Comparison of ENCODE assay signal across 17 cellular contexts in the genomic region with DNA sequence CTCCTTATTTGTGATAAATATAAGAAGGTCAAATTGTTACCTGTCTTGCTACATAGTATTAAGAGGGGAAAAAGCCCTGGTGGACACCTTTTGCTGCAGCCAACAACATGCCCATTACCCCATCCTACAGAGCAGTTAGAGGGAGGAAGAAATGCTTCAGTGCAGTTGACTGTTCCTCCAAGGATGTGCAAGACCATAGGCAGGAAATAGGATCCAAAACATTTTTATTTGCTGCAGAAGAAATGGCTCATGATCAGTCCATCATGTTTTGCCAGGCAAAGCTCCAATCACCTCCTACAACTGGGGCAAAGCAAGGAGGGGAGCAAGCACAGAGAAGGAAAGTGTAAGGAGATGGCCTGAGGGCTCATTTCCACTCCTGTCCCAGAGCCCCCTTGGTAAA.
DNase-seq lines count a peak whose midpoint lies in the region; ATAC-seq, FAIRE-seq and TF ChIP-seq lines count a peak whose summit lies in the region.
"Had no signal": no experiment of that assay in that cellular context is flagged by ENCODE, and none has a peak within 500 bp of the region (broad histone marks: within the 10 kb centered on the region; RNA-seq: fewer than 3 reads in every experiment).

No MANE protein-coding gene starts in this region.

- H3K36me3 Mint-ChIP-seq in GM23338 (ENCODE audit: low read depth) = peaks cover 7% of the 10 kb centered on the region; the same call in 2 of the 3 replicates

- ATAC-seq in GM23338 (no peak), K562 (peak; percentile 44), GM19397 (IDR thresholded peaks at IDR 0.05; ENCODE audit: unreplicated experiment) (no peak), HG03196 (IDR thresholded peaks at IDR 0.05; ENCODE audit: unreplicated experiment) (no peak)

- H3K9ac ChIP-seq in K562 (ENCODE audit: insufficient read depth in 1 of 2, low read depth in 2 of 2, low read length in 2 of 2) = peak overlapping the region in 1 of 2 experiments; percentile 66; a peak in 2 of 4 replicates
- H3K9ac ChIP-seq: BLaER1 had no signal

- H3K9me1 ChIP-seq in K562 (ENCODE audit: control insufficient read depth, insufficient read depth, low read length) = no peaks in the 10 kb centered on the region

- CTCF ChIA-PET in K562 (lab: Yijun Ruan, JAX; ENCODE audit: low intra/inter-chr PET ratio) = no interaction called here

- peak overlapping the region; percentile 46; the same call in 1 of the 2 replicates for H3K4me3 ChIP-seq in GM23338
- H3K4me3 ChIP-seq in K562 = 0 out of 2 replicates have a peak overlapping the region, but pooled peaks have one; percentile 6
- no peak overlapping the region for H3K4me3 ChIP-seq in hepatocyte
- H3K4me3 ChIP-seq in suprapubic skin = no peak overlapping the region
- H3K4me3 ChIP-seq: BLaER1, spleen had no signal

- no peak for TF ChIP-seq CTCF in GM23338 (conservative IDR thresholded peaks at IDR 0.05; ENCODE audit: low read depth in 2 of 2)
- no peak for TF ChIP-seq CTCF in K562 (IDR thresholded peaks at IDR 0.05 in 2 of 3, conservative IDR thresholded peaks at IDR 0.05 in 1 of 3; ENCODE audit: insufficient read depth in 2 of 3, low read depth in 1 of 3, low read length in 3 of 3)
- no peak for TF ChIP-seq CTCF in hepatocyte (IDR thresholded peaks at IDR 0.05; ENCODE audit: poor library complexity)
- no peak for TF ChIP-seq CTCF in suprapubic skin (IDR thresholded peaks at IDR 0.05)

- peaks cover 7% of the 10 kb centered on the region for H3K4me1 Mint-ChIP-seq in GM23338

- in situ Hi-C loops in K562 (cut with MboI) = no loop called here

- no peaks in the 10 kb centered on the region for H4K20me1 ChIP-seq in GM23338 (replicated peaks; ENCODE audit: insufficient read depth)
- no peaks in the 10 kb centered on the region for H4K20me1 ChIP-seq in K562 (replicated peaks; ENCODE audit: control insufficient read depth, insufficient read depth, low read length)
- no peaks in the 10 kb centered on the region for H4K20me1 ChIP-seq in hepatocyte (ENCODE audit: insufficient read depth, poor library complexity, severe bottlenecking)
- H4K20me1 ChIP-seq: BLaER1 had no signal

- no peaks in the 10 kb centered on the region for H3K9me3 ChIP-seq in K562 (replicated peaks; ENCODE audit: control insufficient read depth, insufficient read depth, low read depth, low read length)
- no peaks in the 10 kb centered on the region for H3K9me3 ChIP-seq in hepatocyte (ENCODE audit: low read depth)
- H3K9me3 ChIP-seq in suprapubic skin = no peaks in the 10 kb centered on the region
- H3K9me3 ChIP-seq: BLaER1 had no signal

- H3K36me3 ChIP-seq in GM23338 (ENCODE audit: insufficient read depth) (0 out of 2 replicates have a peak, but pooled peaks cover 5% of the 10 kb centered on the region), K562 (ENCODE audit: control insufficient read depth, insufficient read depth, low read length) (no peaks in the 10 kb centered on the region), hepatocyte (replicated peaks; ENCODE audit: insufficient read depth, low read depth) (no peaks in the 10 kb centered on the region), suprapubic skin (no peaks in the 10 kb centered on the region)
- H3K36me3 ChIP-seq: BLaER1, spleen had no signal

- POLR2A ChIA-PET in K562 (lab: Yijun Ruan, JAX) = no interaction called here

- H3K27me3 ChIP-seq in GM23338 (ENCODE audit: insufficient read depth) = no peaks in the 10 kb centered on the region
- no peaks in the 10 kb centered on the region for H3K27me3 ChIP-seq in K562 (ENCODE audit: control insufficient read depth in 2 of 2, insufficient read depth in 2 of 2, low read length in 2 of 2)
- no peaks in the 10 kb centered on the region for H3K27me3 ChIP-seq in hepatocyte
- H3K27me3 ChIP-seq in suprapubic skin = no peaks in the 10 kb centered on the region
- H3K27me3 ChIP-seq: BLaER1, spleen had no signal

- TF ChIP-seq POLR2A in K562 (conservative IDR thresholded peaks at IDR 0.05) (no peak), suprapubic skin (IDR thresholded peaks at IDR 0.05) (no peak)

- DNase-seq in GM23338 (ENCODE audit: low spot score) = no peak
- no peak for DNase-seq in K562 (ENCODE audit: extremely low read depth in 1 of 4, low spot score in 3 of 4)
- DNase-seq in hepatocyte (ENCODE audit: low spot score) = no peak
- no peak for DNase-seq in suprapubic skin (ENCODE audit: low spot score in 2 of 2)
- DNase-seq in HuH-7.5 (ENCODE audit: low spot score) = no peak
- DNase-seq: activated effector memory CD4-positive, alpha-beta T cell treated with anti-CD3 and anti-CD28 coated beads, Interleukin-2, amount 50 U/mL, for 16 hours; effector memory CD4-positive, alpha-beta T cell; GDM1; Kasumi-1; NCI-H1417; NCI-H2171; spleen had no signal

- H3F3A ChIP-seq in GM23338 (replicated peaks; ENCODE audit: low read depth) = no peaks in the 10 kb centered on the region

- BruUV-seq in K562 (replicated peaks; lab: Mats Ljungman, UMichigan) = no TSS peak

- no peak overlapping the region for H2AFZ ChIP-seq in GM23338
- 0 out of 2 replicates have a peak overlapping the region, but pooled peaks have one; percentile 0 for H2AFZ ChIP-seq in K562 (ENCODE audit: low read depth, low read length)
- H2AFZ ChIP-seq in hepatocyte = no peak overlapping the region

- intact Hi-C loops in K562 (cut with micrococcal nuclease) = no loop called here

- no peak overlapping the region for H3K27ac Mint-ChIP-seq in GM23338

- peaks cover 3% of the 10 kb centered on the region; the same call in 1 of the 3 replicates for H3K9me3 Mint-ChIP-seq in GM23338

- H3K79me2 ChIP-seq in GM23338 (replicated peaks; ENCODE audit: insufficient read depth) (peaks cover 39% of the 10 kb centered on the region), K562 (ENCODE audit: control insufficient read depth, insufficient read depth, low read length) (peaks cover 24% of the 10 kb centered on the region; the same call in 2 of the 3 replicates), hepatocyte (no peaks in the 10 kb centered on the region)

- H3K4me2 ChIP-seq in GM23338 = peak overlapping the region; percentile 70; the same call in 1 of the 2 replicates
- H3K4me2 ChIP-seq in K562 (ENCODE audit: insufficient read depth, low read length) = peak overlapping the region; percentile 59
- H3K4me2 ChIP-seq in hepatocyte = no peak overlapping the region
- H3K4me2 ChIP-seq: BLaER1 had no signal

- H3K4me1 ChIP-seq in GM23338 (ENCODE audit: insufficient read depth) (peaks cover 15% of the 10 kb centered on the region; the same call in 1 of the 2 replicates), K562 (replicated peaks in 1 of 2; ENCODE audit: control insufficient read depth in 2 of 2, insufficient read depth in 2 of 2, low read length in 2 of 2) (peaks cover 0 to 10% of the 10 kb centered on the region in 2 experiments; a peak in 2 of 5 replicates), hepatocyte (ENCODE audit: insufficient read depth) (peaks cover 22% of the 10 kb centered on the region), suprapubic skin (peaks cover 22% of the 10 kb centered on the region)

- H3K9me2 ChIP-seq in GM23338 (ENCODE audit: insufficient read depth) (0 out of 2 replicates have a peak, but pooled peaks cover 6% of the 10 kb centered on the region), hepatocyte (replicated peaks; ENCODE audit: insufficient read depth) (no peaks in the 10 kb centered on the region)

- FAIRE-seq in K562 (lab: Jason Lieb, UNC) = no peak
- FAIRE-seq: D721Med, GM12891 had no signal

- TF ChIP-seq EP300 in K562 (IDR thresholded peaks at IDR 0.05; ENCODE audit: low read length) (no peak), suprapubic skin (IDR thresholded peaks at IDR 0.05) (no peak)

- H3K27me3 Mint-ChIP-seq in GM23338 (ENCODE audit: insufficient read depth, low read depth, poor library complexity) = no peaks in the 10 kb centered on the region

- H3K27ac ChIP-seq in GM23338 (ENCODE audit: low read depth) (no peak overlapping the region), K562 (ENCODE audit: extremely low read depth, low read depth, low read length) (peak overlapping the region; percentile 79), hepatocyte (peak overlapping the region; percentile 48), suprapubic skin (peak overlapping the region; percentile 23)
- H3K27ac ChIP-seq: BLaER1 had no signal

- H3K4me3 Mint-ChIP-seq in GM23338 = no peak overlapping the region

- TF ChIP-seq RAD21 in K562 (CRISPR knock-in tag; conservative IDR thresholded peaks at IDR 0.05 in 1 of 2, IDR thresholded peaks at IDR 0.05 in 1 of 2) = no peak

TF ChIP-seq in GM23338, 12 proteins besides CTCF, POLR2A, EP300 and RAD21 (continues in another document):
- no peak for TF ChIP-seq JUNB (IDR thresholded peaks at IDR 0.05; ENCODE audit: unreplicated experiment)
- no peak for TF ChIP-seq ZNF331 (CRISPR knock-in tag; IDR thresholded peaks at IDR 0.05; ENCODE audit: low read depth)

TF ChIP-seq in K562, 482 proteins besides CTCF, POLR2A, EP300 and RAD21:
- TF ChIP-seq ZNF282 (CRISPR knock-in tag; IDR thresholded peaks at IDR 0.05) (no peak), TAF15 (IDR thresholded peaks at IDR 0.05; ENCODE audit: low read depth, low read length) (no peak), FOS (IDR thresholded peaks at IDR 0.05; ENCODE audit: extremely low read depth, insufficient read length) (no peak)
- TF ChIP-seq, protein P1, sequence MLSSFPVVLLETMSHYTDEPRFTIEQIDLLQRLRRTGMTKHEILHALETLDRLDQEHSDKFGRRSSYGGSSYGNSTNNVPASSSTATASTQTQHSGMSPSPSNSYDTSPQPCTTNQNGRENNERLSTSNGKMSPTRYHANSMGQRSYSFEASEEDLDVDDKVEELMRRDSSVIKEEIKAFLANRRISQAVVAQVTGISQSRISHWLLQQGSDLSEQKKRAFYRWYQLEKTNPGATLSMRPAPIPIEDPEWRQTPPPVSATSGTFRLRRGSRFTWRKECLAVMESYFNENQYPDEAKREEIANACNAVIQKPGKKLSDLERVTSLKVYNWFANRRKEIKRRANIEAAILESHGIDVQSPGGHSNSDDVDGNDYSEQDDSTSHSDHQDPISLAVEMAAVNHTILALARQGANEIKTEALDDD (IDR thresholded peaks at IDR 0.05) = no peak

Comparison
In these comparisons a context has a peak if more than half of its experiments do, and no peak if none do; other contexts are left out.
1. H3K4me3 ChIP-seq: peak in GM23338 (single experiment) and K562 (single experiment); none in hepatocyte (single experiment) and suprapubic skin (single experiment).